Comparison of ENCODE assay signal across 2 cellular contexts in the genomic region with DNA sequence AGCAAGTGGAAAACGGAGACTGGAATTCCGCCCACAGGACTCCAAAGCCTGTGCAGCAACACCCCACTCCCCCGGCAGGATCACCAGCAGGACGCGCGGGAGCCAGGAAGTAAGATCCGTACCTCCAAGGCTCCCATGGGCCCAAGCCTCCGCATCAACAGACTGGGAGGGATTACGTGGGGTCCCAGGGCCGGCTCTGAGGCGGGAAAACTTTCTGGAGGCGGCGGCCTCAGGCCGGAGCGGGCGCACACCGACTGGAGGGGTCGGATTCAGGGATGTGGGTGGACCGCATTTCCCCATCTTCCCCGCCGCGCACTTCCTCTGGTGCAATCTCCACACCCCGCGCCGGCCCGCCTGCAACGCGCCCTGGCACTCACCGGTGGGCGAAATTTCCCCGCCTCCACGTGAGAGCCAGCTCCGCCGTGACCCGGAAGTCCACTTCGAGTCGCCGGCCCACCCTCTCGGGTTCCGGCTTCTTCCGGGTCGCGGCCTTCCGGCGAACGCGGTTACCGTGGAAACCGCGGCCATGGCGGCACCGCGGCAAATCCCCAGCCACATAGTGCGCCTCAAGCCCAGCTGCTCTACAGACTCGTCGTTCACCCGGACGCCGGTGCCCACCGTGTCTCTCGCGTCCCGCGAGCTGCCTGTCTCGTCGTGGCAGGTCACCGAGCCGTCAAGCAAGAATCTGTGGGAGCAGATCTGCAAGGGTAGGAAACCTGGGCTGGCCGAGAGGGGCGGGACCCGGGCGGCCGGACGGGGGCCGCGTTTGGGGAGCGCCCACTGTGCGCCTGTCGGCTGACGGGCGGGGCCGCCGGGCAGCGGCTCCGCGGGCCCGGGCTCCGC.
A peak's percentile ranks its signal among the peaks of the same experiment; 100 is the strongest.
TF ChIP-seq lines count a peak whose summit lies in the region.

A gene with protein sequence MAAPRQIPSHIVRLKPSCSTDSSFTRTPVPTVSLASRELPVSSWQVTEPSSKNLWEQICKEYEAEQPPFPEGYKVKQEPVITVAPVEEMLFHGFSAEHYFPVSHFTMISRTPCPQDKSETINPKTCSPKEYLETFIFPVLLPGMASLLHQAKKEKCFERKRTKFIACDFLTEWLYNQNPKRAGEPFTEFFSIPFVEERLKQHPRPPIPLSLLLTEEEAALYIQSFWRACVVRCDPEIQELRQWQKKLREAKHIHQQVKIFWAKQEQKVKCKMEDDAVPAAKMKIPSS (plus strand): TSS at position 491 of the 843 bp plus-strand sequence. CDS start 36 bp downstream, at position 527.
A gene with protein sequence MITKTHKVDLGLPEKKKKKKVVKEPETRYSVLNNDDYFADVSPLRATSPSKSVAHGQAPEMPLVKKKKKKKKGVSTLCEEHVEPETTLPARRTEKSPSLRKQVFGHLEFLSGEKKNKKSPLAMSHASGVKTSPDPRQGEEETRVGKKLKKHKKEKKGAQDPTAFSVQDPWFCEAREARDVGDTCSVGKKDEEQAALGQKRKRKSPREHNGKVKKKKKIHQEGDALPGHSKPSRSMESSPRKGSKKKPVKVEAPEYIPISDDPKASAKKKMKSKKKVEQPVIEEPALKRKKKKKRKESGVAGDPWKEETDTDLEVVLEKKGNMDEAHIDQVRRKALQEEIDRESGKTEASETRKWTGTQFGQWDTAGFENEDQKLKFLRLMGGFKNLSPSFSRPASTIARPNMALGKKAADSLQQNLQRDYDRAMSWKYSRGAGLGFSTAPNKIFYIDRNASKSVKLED (minus strand): TSS at position 447 of the 843 bp plus-strand sequence. CDS start 3,192 bp downstream, outside the sequence.

TF ChIP-seq in HCT116, 20 proteins besides CTCF, POLR2A, EP300 and RAD21 (continued from another document):
- TF ChIP-seq FOSL1 (IDR thresholded peaks at IDR 0.05; ENCODE audit: low read depth): no peak
- TF ChIP-seq SIN3A (IDR thresholded peaks at IDR 0.05; ENCODE audit: low read depth): peak; percentile 88
- peak; percentile 85 for TF ChIP-seq ELF1 (IDR thresholded peaks at IDR 0.05; ENCODE audit: borderline replicate concordance, low read depth)
- no peak for TF ChIP-seq JUND (IDR thresholded peaks at IDR 0.05)
- TF ChIP-seq SRF (IDR thresholded peaks at IDR 0.05; ENCODE audit: low read depth): 0 out of 2 replicates have a peak, but pooled peaks have one; percentile 13
- no peak for TF ChIP-seq EZH2phosphoT487 (IDR thresholded peaks at IDR 0.05; ENCODE audit: borderline replicate concordance)
- TF ChIP-seq SP1 (IDR thresholded peaks at IDR 0.05; ENCODE audit: low read depth): no peak
- TF ChIP-seq, protein P1, sequence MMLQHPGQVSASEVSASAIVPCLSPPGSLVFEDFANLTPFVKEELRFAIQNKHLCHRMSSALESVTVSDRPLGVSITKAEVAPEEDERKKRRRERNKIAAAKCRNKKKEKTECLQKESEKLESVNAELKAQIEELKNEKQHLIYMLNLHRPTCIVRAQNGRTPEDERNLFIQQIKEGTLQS (IDR thresholded peaks at IDR 0.05): no peak
- TF ChIP-seq ZFX (IDR thresholded peaks at IDR 0.05): peak; percentile 79
- no peak for TF ChIP-seq EZH2 (IDR thresholded peaks at IDR 0.05)
- TF ChIP-seq ZNF274 (IDR thresholded peaks at IDR 0.05; ENCODE audit: low read depth, low read length): no peak
- TF ChIP-seq, protein P2, sequence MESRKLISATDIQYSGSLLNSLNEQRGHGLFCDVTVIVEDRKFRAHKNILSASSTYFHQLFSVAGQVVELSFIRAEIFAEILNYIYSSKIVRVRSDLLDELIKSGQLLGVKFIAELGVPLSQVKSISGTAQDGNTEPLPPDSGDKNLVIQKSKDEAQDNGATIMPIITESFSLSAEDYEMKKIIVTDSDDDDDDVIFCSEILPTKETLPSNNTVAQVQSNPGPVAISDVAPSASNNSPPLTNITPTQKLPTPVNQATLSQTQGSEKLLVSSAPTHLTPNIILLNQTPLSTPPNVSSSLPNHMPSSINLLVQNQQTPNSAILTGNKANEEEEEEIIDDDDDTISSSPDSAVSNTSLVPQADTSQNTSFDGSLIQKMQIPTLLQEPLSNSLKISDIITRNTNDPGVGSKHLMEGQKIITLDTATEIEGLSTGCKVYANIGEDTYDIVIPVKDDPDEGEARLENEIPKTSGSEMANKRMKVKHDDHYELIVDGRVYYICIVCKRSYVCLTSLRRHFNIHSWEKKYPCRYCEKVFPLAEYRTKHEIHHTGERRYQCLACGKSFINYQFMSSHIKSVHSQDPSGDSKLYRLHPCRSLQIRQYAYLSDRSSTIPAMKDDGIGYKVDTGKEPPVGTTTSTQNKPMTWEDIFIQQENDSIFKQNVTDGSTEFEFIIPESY (IDR thresholded peaks at IDR 0.05; ENCODE audit: extremely low read depth, insufficient replicate concordance, low read length): no peak
- TF ChIP-seq CBX3 (IDR thresholded peaks at IDR 0.05; ENCODE audit: low read depth): no peak; the same call in 1 of the 2 replicates
- peak; percentile 59 for TF ChIP-seq POLR2AphosphoS5 (IDR thresholded peaks at IDR 0.05; ENCODE audit: low read depth, low read length)
- peak; percentile 56 for TF ChIP-seq EGR1 (IDR thresholded peaks at IDR 0.05; ENCODE audit: low read depth)
- TF ChIP-seq, protein P3, sequence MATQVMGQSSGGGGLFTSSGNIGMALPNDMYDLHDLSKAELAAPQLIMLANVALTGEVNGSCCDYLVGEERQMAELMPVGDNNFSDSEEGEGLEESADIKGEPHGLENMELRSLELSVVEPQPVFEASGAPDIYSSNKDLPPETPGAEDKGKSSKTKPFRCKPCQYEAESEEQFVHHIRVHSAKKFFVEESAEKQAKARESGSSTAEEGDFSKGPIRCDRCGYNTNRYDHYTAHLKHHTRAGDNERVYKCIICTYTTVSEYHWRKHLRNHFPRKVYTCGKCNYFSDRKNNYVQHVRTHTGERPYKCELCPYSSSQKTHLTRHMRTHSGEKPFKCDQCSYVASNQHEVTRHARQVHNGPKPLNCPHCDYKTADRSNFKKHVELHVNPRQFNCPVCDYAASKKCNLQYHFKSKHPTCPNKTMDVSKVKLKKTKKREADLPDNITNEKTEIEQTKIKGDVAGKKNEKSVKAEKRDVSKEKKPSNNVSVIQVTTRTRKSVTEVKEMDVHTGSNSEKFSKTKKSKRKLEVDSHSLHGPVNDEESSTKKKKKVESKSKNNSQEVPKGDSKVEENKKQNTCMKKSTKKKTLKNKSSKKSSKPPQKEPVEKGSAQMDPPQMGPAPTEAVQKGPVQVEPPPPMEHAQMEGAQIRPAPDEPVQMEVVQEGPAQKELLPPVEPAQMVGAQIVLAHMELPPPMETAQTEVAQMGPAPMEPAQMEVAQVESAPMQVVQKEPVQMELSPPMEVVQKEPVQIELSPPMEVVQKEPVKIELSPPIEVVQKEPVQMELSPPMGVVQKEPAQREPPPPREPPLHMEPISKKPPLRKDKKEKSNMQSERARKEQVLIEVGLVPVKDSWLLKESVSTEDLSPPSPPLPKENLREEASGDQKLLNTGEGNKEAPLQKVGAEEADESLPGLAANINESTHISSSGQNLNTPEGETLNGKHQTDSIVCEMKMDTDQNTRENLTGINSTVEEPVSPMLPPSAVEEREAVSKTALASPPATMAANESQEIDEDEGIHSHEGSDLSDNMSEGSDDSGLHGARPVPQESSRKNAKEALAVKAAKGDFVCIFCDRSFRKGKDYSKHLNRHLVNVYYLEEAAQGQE (IDR thresholded peaks at IDR 0.05; ENCODE audit: low read depth): no peak
- TF ChIP-seq CEBPB (IDR thresholded peaks at IDR 0.05; ENCODE audit: low read depth): no peak
- TF ChIP-seq TCF7L2 (IDR thresholded peaks at IDR 0.05; ENCODE audit: borderline replicate concordance, extremely low read depth, insufficient read depth, insufficient read length): no peak

TF ChIP-seq in SK-N-SH treated with all-trans-retinoic acid at 6 μM for 48 hours, 23 proteins besides CTCF, POLR2A, EP300 and RAD21 (continued from another document):
- TF ChIP-seq, protein P4, sequence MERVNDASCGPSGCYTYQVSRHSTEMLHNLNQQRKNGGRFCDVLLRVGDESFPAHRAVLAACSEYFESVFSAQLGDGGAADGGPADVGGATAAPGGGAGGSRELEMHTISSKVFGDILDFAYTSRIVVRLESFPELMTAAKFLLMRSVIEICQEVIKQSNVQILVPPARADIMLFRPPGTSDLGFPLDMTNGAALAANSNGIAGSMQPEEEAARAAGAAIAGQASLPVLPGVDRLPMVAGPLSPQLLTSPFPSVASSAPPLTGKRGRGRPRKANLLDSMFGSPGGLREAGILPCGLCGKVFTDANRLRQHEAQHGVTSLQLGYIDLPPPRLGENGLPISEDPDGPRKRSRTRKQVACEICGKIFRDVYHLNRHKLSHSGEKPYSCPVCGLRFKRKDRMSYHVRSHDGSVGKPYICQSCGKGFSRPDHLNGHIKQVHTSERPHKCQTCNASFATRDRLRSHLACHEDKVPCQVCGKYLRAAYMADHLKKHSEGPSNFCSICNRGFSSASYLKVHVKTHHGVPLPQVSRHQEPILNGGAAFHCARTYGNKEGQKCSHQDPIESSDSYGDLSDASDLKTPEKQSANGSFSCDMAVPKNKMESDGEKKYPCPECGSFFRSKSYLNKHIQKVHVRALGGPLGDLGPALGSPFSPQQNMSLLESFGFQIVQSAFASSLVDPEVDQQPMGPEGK (CRISPR knock-in tag; IDR thresholded peaks at IDR 0.05; ENCODE audit: borderline replicate concordance): no peak
- TF ChIP-seq ZC3H10 (CRISPR knock-in tag; IDR thresholded peaks at IDR 0.05) (no peak), OSR1 (CRISPR knock-in tag; IDR thresholded peaks at IDR 0.05) (no peak), ZFP3 (CRISPR knock-in tag; IDR thresholded peaks at IDR 0.05) (no peak), TOX (CRISPR knock-in tag; IDR thresholded peaks at IDR 0.05; ENCODE audit: borderline replicate concordance) (no peak), ZNF565 (CRISPR knock-in tag; conservative IDR thresholded peaks at IDR 0.05; ENCODE audit: low read depth) (no peak)
